Comparison of ENCODE assay signal across 32 cellular contexts in genomic region chr1:190474010-190474409, GRCh38. TPM values are rescaled to one million over a fixed set of nuclear protein-coding genes. Genes with fewer than 3 reads are reported as not detected.
DNase-seq lines count a peak whose midpoint lies in the region; ATAC-seq, FAIRE-seq and TF ChIP-seq lines count a peak whose summit lies in the region.
"Had no signal": no experiment of that assay in that cellular context is flagged by ENCODE, and none has a peak within 500 bp of the region (broad histone marks: within the 10 kb centered on the region; RNA-seq: fewer than 3 reads in every experiment).

No MANE protein-coding gene starts in this region.

- peaks cover 25% of the 10 kb centered on the region for H3K27me3 Mint-ChIP-seq in brain

- H3K4me3 ChIP-seq in cardiac muscle cell (peak overlapping the region; percentile 39), kidney (ENCODE audit: low read length in 2 of 2) (peak overlapping the region; percentile 5 to 61), small intestine (ENCODE audit: low read depth in 1 of 2, low read length in 2 of 2) (peak overlapping the region; percentile 3 to 51)
- H3K4me3 ChIP-seq: SK-N-MC had no signal

- FAIRE-seq in kidney (lab: Jason Lieb, UNC), result no peak
- FAIRE-seq in small intestine (lab: Jason Lieb, UNC), result no peak
- FAIRE-seq: urothelium cell line had no signal

- H3K27ac ChIP-seq in cardiac muscle cell (no peak overlapping the region), kidney (ENCODE audit: low read depth in 2 of 2, low read length in 2 of 2) (no peak overlapping the region), small intestine (ENCODE audit: low read depth in 1 of 2, low read length in 1 of 2) (peak overlapping the region in 1 of 2 donors; percentile 62)
- H3K27ac ChIP-seq: 22Rv1, esophagus squamous epithelium, SK-N-MC, testis had no signal

- TF ChIP-seq CTCF in cardiac muscle cell (IDR thresholded peaks at IDR 0.05; ENCODE audit: low read depth, low read length) (no peak), brain (conservative IDR thresholded peaks at IDR 0.05) (no peak), kidney (IDR thresholded peaks at IDR 0.05; ENCODE audit: borderline replicate concordance, extremely low read depth, insufficient read depth) (no peak)

- H3K27me3 ChIP-seq in cardiac muscle cell (peaks cover 72% of the 10 kb centered on the region), small intestine (ENCODE audit: control insufficient read depth in 2 of 2, insufficient read depth in 2 of 2, low read length in 2 of 2) (peaks cover 0 to 9% of the 10 kb centered on the region in 2 donors)
- H3K27me3 ChIP-seq: testis had no signal

- no peak for DNase-seq in cardiac muscle cell (ENCODE audit: low read depth in 1 of 2, low spot score in 1 of 2)
- no peak for DNase-seq in cardiac septum (ENCODE audit: low spot score)
- DNase-seq in kidney, result no peak
- no peak for DNase-seq in small intestine
- no peak for DNase-seq in Ammon's horn (ENCODE audit: low spot score)
- DNase-seq: activated gamma-delta T cell treated with Interleukin-2 at 50 U/mL for 16 hours; activated naive CD8-positive, alpha-beta T cell treated with anti-CD3 and anti-CD28 coated beads, Interleukin-2, amount 10 ng/mL, durations not matched to agents 7 days and 5 days; activated T-cell treated with anti-CD3 and anti-CD28 coated beads, Interleukin-2, amount 50 U/mL, for 48 hours; aorta; Calu3; central memory CD4-positive, alpha-beta T cell; dermis blood vessel endothelial cell; DND-41; esophagus squamous epithelium; foreskin melanocyte; GF-D8; NCI-H1436 treated with DMSO at 0.1 percent for 48 hours; NCI-H226; NCI-H526 treated with DMSO at 0.1 percent for 48 hours; PC-3; stimulated activated CD4-positive, alpha-beta T cell treated with anti-CD3 and anti-CD28 coated beads, Interleukin-1b, Interleukin-23, amount 100 ng/mL, for 48 hours; testis had no signal

- H3K4me1 ChIP-seq in cardiac muscle cell (ENCODE audit: low read depth), result no peaks in the 10 kb centered on the region
- H3K4me1 ChIP-seq in kidney (ENCODE audit: control insufficient read depth in 1 of 2, insufficient read depth in 1 of 2, low read depth in 1 of 2, low read length in 2 of 2), result peaks cover 0 to 3% of the 10 kb centered on the region in 2 donors
- H3K4me1 ChIP-seq in small intestine (ENCODE audit: control insufficient read depth in 2 of 2, insufficient read depth in 1 of 2, low read depth in 1 of 2, low read length in 1 of 2), result no peaks in the 10 kb centered on the region
- H3K4me1 ChIP-seq: testis had no signal

- peaks cover 0 to 3% (median 0%) of the 10 kb centered on the region in 5 experiments for H3K9me3 Mint-ChIP-seq in brain
- H3K9me3 Mint-ChIP-seq: T-helper 1 cell treated with Interleukin-12 subunit alpha and Interleukin-12 subunit beta and Interleukin-4 antibody, amounts not matched to agents 30 μg/mL and 1 μg/mL, for 36 hours had no signal

- no peaks in the 10 kb centered on the region for H3K36me3 Mint-ChIP-seq in brain
- H3K36me3 Mint-ChIP-seq: activated naive CD8-positive, alpha-beta T cell treated with anti-CD3 and anti-CD28 coated beads, Interleukin-2, amount 10 ng/mL, durations not matched to agents 7 days and 5 days; memory B cell had no signal

- no peak overlapping the region for H3K9ac ChIP-seq in kidney (ENCODE audit: low read length in 2 of 2)

- peak overlapping the region in 1 of 5 experiments; percentile 98 for H3K27ac Mint-ChIP-seq in brain
- H3K27ac Mint-ChIP-seq: activated naive CD8-positive, alpha-beta T cell treated with anti-CD3 and anti-CD28 coated beads, Interleukin-2, amount 10 ng/mL, durations not matched to agents 7 days and 5 days; memory B cell; stimulated activated naive CD8-positive, alpha-beta T cell treated with anti-CD3 and anti-CD28 coated beads, Interleukin-15, Interleukin-2, amounts not matched to agents 100 ng/mL and 50 ng/mL, for 24 hours; T-helper 1 cell treated with Interleukin-12 subunit alpha and Interleukin-12 subunit beta and Interleukin-4 antibody, amounts not matched to agents 30 μg/mL and 1 μg/mL, for 36 hours had no signal

- H3K36me3 ChIP-seq in cardiac muscle cell (no peaks in the 10 kb centered on the region), kidney (ENCODE audit: control insufficient read depth in 1 of 2, insufficient read depth in 2 of 2, low read length in 2 of 2) (no peaks in the 10 kb centered on the region), small intestine (ENCODE audit: control insufficient read depth in 2 of 2, insufficient read depth in 2 of 2, low read length in 2 of 2) (no peaks in the 10 kb centered on the region)
- H3K36me3 ChIP-seq: esophagus squamous epithelium had no signal

- intact Hi-C loops in cardiac septum (cut with DNase I), result no loop called here
- intact Hi-C loops in kidney (cut with DNase I), result no loop called here

- WGBS in small intestine, 3 donors, result 13 to 58% (median 22%) methylated on average over 2 of the region's 2 CpGs

- peak overlapping the region; percentile 91 to 96 (median 94) for H3K4me3 Mint-ChIP-seq in brain
- H3K4me3 Mint-ChIP-seq: activated naive CD8-positive, alpha-beta T cell treated with anti-CD3 and anti-CD28 coated beads, Interleukin-2, amount 10 ng/mL, durations not matched to agents 7 days and 5 days; memory B cell; stimulated activated naive CD8-positive, alpha-beta T cell treated with anti-CD3 and anti-CD28 coated beads, Interleukin-15, Interleukin-2, amounts not matched to agents 100 ng/mL and 50 ng/mL, for 24 hours; T-helper 1 cell treated with Interleukin-12 subunit alpha and Interleukin-12 subunit beta and Interleukin-4 antibody, amounts not matched to agents 30 μg/mL and 1 μg/mL, for 36 hours had no signal

- peaks cover 41% of the 10 kb centered on the region for H3K4me1 Mint-ChIP-seq in brain

- no peak for ATAC-seq in GM18867 (IDR thresholded peaks at IDR 0.05; ENCODE audit: unreplicated experiment)
- no peak for ATAC-seq in GM21390 (IDR thresholded peaks at IDR 0.05; ENCODE audit: unreplicated experiment)
- ATAC-seq: PC-3 had no signal

- H3K9me3 ChIP-seq in cardiac muscle cell (ENCODE audit: low read depth), result no peaks in the 10 kb centered on the region
- H3K9me3 ChIP-seq in kidney (ENCODE audit: control insufficient read depth in 1 of 2, low read length in 2 of 2), result no peaks in the 10 kb centered on the region
- no peaks in the 10 kb centered on the region for H3K9me3 ChIP-seq in small intestine (ENCODE audit: control insufficient read depth, low read depth)
- H3K9me3 ChIP-seq: esophagus squamous epithelium, testis had no signal

RNA-seq across cellular contexts. Expression of gene BRINP3, which starts 3.7 kb away (rescaled TPM):
- 6.3 and 11.9 TPM in 2 replicates for total RNA-seq in cardiac muscle cell
- polyA plus RNA-seq in cardiac muscle cell, result 5.0 and 10.8 TPM in 2 replicates
- total RNA-seq in cardiac septum, result not detected
- polyA plus RNA-seq in brain (ENCODE audit: insufficient read depth, low read depth, low replicate concordance), result 3.8 TPM
- total RNA-seq in kidney, result 1.8 TPM
- polyA plus RNA-seq in kidney (ENCODE audit: insufficient read depth, low read depth, low replicate concordance), result 1.4 TPM
- polyA plus RNA-seq in small intestine, result 1 to 10 TPM; 2.7 to 9.2 (median 6.5) TPM
- total RNA-seq: activated naive CD8-positive, alpha-beta T cell treated with anti-CD3 and anti-CD28 coated beads, Interleukin-2, amount 10 ng/mL, durations not matched to agents 7 days and 5 days; Calu3; dermis blood vessel endothelial cell; LHCN-M2; PC-3 had no signal
